1 cellular context compared by ENCODE assay signal in the genomic region with DNA sequence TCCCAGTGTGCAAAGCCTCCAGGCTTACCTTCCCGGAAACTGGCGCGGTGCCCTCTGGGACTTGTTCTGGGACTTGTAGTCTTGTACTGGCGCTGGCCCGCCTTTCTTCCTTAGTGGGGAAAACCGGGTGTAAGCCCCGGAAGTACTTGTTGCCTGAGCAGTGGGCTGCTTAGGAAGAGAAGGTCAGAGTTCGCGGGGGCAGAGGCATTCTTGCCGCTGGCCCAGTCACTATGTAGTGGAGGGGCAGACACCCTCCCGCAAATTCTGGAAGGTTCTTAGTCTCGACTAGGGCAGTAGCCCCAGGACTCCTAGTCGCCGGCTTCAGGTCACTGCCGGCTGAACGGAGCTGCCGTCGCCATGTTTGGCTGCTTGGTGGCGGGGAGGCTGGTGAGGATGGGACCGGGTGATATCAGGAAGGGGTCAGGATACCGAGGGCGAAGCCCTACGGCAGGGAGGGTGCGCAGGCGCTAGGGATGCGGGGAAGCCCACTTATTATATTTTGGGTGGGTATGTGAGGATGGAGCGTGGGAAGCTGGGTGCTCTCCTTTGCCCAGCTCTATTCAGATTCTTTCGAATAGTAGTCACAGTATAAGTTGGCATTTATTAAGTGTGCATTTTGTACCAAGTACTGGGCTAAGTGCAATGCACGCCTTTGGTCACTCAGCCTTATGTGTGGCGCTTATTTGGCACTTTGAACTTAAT.
TF ChIP-seq lines count a peak whose summit lies in the region.

A gene with protein sequence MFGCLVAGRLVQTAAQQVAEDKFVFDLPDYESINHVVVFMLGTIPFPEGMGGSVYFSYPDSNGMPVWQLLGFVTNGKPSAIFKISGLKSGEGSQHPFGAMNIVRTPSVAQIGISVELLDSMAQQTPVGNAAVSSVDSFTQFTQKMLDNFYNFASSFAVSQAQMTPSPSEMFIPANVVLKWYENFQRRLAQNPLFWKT (plus strand): TSS at position 149 of the 702 bp plus-strand sequence. CDS start 209 bp downstream, at position 358.

TF ChIP-seq in HepG2, 621 proteins besides CTCF, POLR2A, EP300 and RAD21 (continued from another document and continues in another):
- TF ChIP-seq, protein P1, sequence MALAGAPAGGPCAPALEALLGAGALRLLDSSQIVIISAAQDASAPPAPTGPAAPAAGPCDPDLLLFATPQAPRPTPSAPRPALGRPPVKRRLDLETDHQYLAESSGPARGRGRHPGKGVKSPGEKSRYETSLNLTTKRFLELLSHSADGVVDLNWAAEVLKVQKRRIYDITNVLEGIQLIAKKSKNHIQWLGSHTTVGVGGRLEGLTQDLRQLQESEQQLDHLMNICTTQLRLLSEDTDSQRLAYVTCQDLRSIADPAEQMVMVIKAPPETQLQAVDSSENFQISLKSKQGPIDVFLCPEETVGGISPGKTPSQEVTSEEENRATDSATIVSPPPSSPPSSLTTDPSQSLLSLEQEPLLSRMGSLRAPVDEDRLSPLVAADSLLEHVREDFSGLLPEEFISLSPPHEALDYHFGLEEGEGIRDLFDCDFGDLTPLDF (CRISPR knock-in tag; IDR thresholded peaks at IDR 0.05) = peak; percentile 87
- TF ChIP-seq, protein P2, sequence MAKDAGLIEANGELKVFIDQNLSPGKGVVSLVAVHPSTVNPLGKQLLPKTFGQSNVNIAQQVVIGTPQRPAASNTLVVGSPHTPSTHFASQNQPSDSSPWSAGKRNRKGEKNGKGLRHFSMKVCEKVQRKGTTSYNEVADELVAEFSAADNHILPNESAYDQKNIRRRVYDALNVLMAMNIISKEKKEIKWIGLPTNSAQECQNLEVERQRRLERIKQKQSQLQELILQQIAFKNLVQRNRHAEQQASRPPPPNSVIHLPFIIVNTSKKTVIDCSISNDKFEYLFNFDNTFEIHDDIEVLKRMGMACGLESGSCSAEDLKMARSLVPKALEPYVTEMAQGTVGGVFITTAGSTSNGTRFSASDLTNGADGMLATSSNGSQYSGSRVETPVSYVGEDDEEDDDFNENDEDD (CRISPR knock-in tag; IDR thresholded peaks at IDR 0.05; ENCODE audit: borderline replicate concordance) = peak; percentile 68; the same call in 1 of the 2 replicates
- TF ChIP-seq, protein P3, sequence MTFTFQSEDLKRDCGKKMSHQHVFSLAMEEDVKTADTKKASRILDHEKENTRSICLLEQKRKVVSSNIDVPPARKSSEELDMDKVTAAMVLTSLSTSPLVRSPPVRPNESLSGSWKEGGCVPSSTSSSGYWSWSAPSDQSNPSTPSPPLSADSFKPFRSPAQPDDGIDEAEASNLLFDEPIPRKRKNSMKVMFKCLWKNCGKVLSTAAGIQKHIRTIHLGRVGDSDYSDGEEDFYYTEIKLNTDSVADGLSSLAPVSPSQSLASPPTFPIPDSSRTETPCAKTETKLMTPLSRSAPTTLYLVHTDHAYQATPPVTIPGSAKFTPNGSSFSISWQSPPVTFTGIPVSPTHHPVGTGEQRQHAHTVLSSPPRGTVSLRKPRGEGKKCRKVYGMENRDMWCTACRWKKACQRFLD (CRISPR knock-in tag; IDR thresholded peaks at IDR 0.05; ENCODE audit: borderline replicate concordance) = no peak
- TF ChIP-seq RBFOX2 (IDR thresholded peaks at IDR 0.05; ENCODE audit: low read depth, low read length) (peak; percentile 53; the same call in 1 of the 2 replicates), GATA4 (IDR thresholded peaks at IDR 0.05; ENCODE audit: borderline replicate concordance, low read depth) (no peak), ZNF337 (CRISPR knock-in tag; IDR thresholded peaks at IDR 0.05; ENCODE audit: borderline replicate concordance, low read depth) (peak; percentile 78; the same call in 1 of the 2 replicates), PBX2 (CRISPR knock-in tag; IDR thresholded peaks at IDR 0.05) (no peak), ZFP36L2 (CRISPR knock-in tag; IDR thresholded peaks at IDR 0.05) (no peak), PTBP1 (IDR thresholded peaks at IDR 0.05; ENCODE audit: low read depth, low read length, poor library complexity, severe bottlenecking) (no peak), ZNF17 (CRISPR knock-in tag; IDR thresholded peaks at IDR 0.05) (no peak), KAT2B (IDR thresholded peaks at IDR 0.05; ENCODE audit: borderline replicate concordance, low read depth, low read length) (no peak), ZNF138 (CRISPR knock-in tag; IDR thresholded peaks at IDR 0.05; ENCODE audit: low read depth) (peak; percentile 44; the same call in 1 of the 2 replicates), MAF1 (CRISPR knock-in tag; IDR thresholded peaks at IDR 0.05; ENCODE audit: borderline replicate concordance) (no peak; the same call in 1 of the 2 replicates), REPIN1 (CRISPR knock-in tag; IDR thresholded peaks at IDR 0.05; ENCODE audit: borderline replicate concordance, low read depth) (peak; percentile 52; the same call in 1 of the 2 replicates), KDM6A (CRISPR knock-in tag; IDR thresholded peaks at IDR 0.05; ENCODE audit: low read depth) (no peak), ZSCAN31 (CRISPR knock-in tag; IDR thresholded peaks at IDR 0.05; ENCODE audit: low read depth) (0 out of 2 replicates have a peak, but pooled peaks have one; percentile 73), ZNF33A (CRISPR knock-in tag; IDR thresholded peaks at IDR 0.05; ENCODE audit: borderline replicate concordance) (no peak), CREB3 (CRISPR knock-in tag; IDR thresholded peaks at IDR 0.05) (0 out of 2 replicates have a peak, but pooled peaks have one; percentile 27), ZNF619 (CRISPR knock-in tag; IDR thresholded peaks at IDR 0.05) (no peak; the same call in 1 of the 2 replicates), GRHL1 (CRISPR knock-in tag; conservative IDR thresholded peaks at IDR 0.05) (no peak), MAX (IDR thresholded peaks at IDR 0.05) (no peak; the same call in 1 of the 2 replicates), ELF1 (CRISPR knock-in tag; IDR thresholded peaks at IDR 0.05) (peak; percentile 98), HOXA9 (CRISPR knock-in tag; IDR thresholded peaks at IDR 0.05; ENCODE audit: borderline replicate concordance) (no peak)
- TF ChIP-seq, protein P4, sequence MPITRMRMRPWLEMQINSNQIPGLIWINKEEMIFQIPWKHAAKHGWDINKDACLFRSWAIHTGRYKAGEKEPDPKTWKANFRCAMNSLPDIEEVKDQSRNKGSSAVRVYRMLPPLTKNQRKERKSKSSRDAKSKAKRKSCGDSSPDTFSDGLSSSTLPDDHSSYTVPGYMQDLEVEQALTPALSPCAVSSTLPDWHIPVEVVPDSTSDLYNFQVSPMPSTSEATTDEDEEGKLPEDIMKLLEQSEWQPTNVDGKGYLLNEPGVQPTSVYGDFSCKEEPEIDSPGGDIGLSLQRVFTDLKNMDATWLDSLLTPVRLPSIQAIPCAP (CRISPR knock-in tag; IDR thresholded peaks at IDR 0.05; ENCODE audit: low read depth) = no peak
- TF ChIP-seq, protein P5, sequence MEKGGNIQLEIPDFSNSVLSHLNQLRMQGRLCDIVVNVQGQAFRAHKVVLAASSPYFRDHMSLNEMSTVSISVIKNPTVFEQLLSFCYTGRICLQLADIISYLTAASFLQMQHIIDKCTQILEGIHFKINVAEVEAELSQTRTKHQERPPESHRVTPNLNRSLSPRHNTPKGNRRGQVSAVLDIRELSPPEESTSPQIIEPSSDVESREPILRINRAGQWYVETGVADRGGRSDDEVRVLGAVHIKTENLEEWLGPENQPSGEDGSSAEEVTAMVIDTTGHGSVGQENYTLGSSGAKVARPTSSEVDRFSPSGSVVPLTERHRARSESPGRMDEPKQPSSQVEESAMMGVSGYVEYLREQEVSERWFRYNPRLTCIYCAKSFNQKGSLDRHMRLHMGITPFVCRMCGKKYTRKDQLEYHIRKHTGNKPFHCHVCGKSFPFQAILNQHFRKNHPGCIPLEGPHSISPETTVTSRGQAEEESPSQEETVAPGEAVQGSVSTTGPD (CRISPR knock-in tag; IDR thresholded peaks at IDR 0.05) = no peak
- TF ChIP-seq, protein P6, sequence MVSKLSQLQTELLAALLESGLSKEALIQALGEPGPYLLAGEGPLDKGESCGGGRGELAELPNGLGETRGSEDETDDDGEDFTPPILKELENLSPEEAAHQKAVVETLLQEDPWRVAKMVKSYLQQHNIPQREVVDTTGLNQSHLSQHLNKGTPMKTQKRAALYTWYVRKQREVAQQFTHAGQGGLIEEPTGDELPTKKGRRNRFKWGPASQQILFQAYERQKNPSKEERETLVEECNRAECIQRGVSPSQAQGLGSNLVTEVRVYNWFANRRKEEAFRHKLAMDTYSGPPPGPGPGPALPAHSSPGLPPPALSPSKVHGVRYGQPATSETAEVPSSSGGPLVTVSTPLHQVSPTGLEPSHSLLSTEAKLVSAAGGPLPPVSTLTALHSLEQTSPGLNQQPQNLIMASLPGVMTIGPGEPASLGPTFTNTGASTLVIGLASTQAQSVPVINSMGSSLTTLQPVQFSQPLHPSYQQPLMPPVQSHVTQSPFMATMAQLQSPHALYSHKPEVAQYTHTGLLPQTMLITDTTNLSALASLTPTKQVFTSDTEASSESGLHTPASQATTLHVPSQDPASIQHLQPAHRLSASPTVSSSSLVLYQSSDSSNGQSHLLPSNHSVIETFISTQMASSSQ (IDR thresholded peaks at IDR 0.05; ENCODE audit: low read depth) = peak; percentile 43; the same call in 1 of the 2 replicates
- TF ChIP-seq, protein P6 (CRISPR knock-in tag; IDR thresholded peaks at IDR 0.05; ENCODE audit: borderline replicate concordance) = peak; percentile 71; the same call in 1 of the 2 replicates
- TF ChIP-seq, protein P7, sequence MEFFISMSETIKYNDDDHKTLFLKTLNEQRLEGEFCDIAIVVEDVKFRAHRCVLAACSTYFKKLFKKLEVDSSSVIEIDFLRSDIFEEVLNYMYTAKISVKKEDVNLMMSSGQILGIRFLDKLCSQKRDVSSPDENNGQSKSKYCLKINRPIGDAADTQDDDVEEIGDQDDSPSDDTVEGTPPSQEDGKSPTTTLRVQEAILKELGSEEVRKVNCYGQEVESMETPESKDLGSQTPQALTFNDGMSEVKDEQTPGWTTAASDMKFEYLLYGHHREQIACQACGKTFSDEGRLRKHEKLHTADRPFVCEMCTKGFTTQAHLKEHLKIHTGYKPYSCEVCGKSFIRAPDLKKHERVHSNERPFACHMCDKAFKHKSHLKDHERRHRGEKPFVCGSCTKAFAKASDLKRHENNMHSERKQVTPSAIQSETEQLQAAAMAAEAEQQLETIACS (CRISPR knock-in tag; IDR thresholded peaks at IDR 0.05) = peak; percentile 31; the same call in 1 of the 2 replicates
- TF ChIP-seq, protein P8, sequence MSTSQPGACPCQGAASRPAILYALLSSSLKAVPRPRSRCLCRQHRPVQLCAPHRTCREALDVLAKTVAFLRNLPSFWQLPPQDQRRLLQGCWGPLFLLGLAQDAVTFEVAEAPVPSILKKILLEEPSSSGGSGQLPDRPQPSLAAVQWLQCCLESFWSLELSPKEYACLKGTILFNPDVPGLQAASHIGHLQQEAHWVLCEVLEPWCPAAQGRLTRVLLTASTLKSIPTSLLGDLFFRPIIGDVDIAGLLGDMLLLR (CRISPR knock-in tag; IDR thresholded peaks at IDR 0.05) = 0 out of 2 replicates have a peak, but pooled peaks have one; percentile 42
- TF ChIP-seq, protein P9, sequence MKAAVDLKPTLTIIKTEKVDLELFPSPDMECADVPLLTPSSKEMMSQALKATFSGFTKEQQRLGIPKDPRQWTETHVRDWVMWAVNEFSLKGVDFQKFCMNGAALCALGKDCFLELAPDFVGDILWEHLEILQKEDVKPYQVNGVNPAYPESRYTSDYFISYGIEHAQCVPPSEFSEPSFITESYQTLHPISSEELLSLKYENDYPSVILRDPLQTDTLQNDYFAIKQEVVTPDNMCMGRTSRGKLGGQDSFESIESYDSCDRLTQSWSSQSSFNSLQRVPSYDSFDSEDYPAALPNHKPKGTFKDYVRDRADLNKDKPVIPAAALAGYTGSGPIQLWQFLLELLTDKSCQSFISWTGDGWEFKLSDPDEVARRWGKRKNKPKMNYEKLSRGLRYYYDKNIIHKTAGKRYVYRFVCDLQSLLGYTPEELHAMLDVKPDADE (CRISPR knock-in tag; IDR thresholded peaks at IDR 0.05) = no peak
